Comparison of ENCODE assay signal across 1 cellular context in the genomic region with DNA sequence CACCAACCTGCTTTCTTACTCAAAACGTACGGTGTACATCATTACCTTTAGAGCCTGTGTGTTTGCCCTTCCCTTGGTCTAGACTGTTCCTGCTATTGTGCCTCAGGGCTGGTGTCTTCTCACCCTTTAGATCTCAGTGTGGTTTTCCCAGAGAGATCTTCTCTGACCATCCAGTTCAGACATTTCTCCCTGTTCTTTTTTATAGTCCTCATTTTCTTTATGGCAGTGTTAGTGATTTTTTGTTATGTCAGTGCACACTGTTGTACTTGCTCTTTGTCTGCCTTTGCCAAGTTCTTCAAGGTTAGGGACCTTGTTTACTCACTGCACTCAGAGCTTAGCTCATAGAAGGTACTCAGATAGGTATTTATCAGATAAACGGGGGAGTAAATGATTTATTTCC.
A peak's percentile ranks its signal among the peaks of the same experiment; 100 is the strongest.
TF ChIP-seq lines count a peak whose summit lies in the region.

No MANE protein-coding gene starts in this region.

TF ChIP-seq in HepG2, 621 proteins besides CTCF, POLR2A, EP300 and RAD21 (continued from another document and continues in another):
- TF ChIP-seq MYNN (CRISPR knock-in tag; IDR thresholded peaks at IDR 0.05; ENCODE audit: low read depth) (no peak), TEAD3 (CRISPR knock-in tag; optimal IDR thresholded peaks at IDR 0.05; ENCODE audit: borderline replicate concordance) (no peak), ZNF572 (CRISPR knock-in tag; IDR thresholded peaks at IDR 0.05) (no peak), HNRNPUL1 (IDR thresholded peaks at IDR 0.05; ENCODE audit: low read depth, low read length) (no peak), ESRRA (CRISPR knock-in tag; IDR thresholded peaks at IDR 0.05; ENCODE audit: low read depth) (no peak), BHLHE40 (IDR thresholded peaks at IDR 0.05; ENCODE audit: low read length) (no peak), SRY (CRISPR knock-in tag; IDR thresholded peaks at IDR 0.05) (no peak), ZFX (CRISPR knock-in tag; IDR thresholded peaks at IDR 0.05; ENCODE audit: low read depth) (no peak), SAP130 (CRISPR knock-in tag; IDR thresholded peaks at IDR 0.05; ENCODE audit: low read depth) (peak; percentile 36; the same call in 1 of the 2 replicates), ZKSCAN1 (IDR thresholded peaks at IDR 0.05; ENCODE audit: low read length) (no peak), ZNF678 (CRISPR knock-in tag; IDR thresholded peaks at IDR 0.05) (no peak), GABPB1 (CRISPR knock-in tag; IDR thresholded peaks at IDR 0.05) (no peak), IRX3 (CRISPR knock-in tag; IDR thresholded peaks at IDR 0.05; ENCODE audit: borderline replicate concordance, low read depth) (no peak), NFIC (IDR thresholded peaks at IDR 0.05; ENCODE audit: low read length) (0 out of 2 replicates have a peak, but pooled peaks have one; percentile 24), ZNF350 (CRISPR knock-in tag; IDR thresholded peaks at IDR 0.05; ENCODE audit: borderline replicate concordance, low read depth) (no peak), CHD4 (IDR thresholded peaks at IDR 0.05; ENCODE audit: borderline replicate concordance, low read length) (no peak), PPARG (CRISPR knock-in tag; conservative IDR thresholded peaks at IDR 0.05) (no peak), TOE1 (CRISPR knock-in tag; IDR thresholded peaks at IDR 0.05) (no peak), BRCA1 (CRISPR knock-in tag; IDR thresholded peaks at IDR 0.05) (no peak), U2AF1 (optimal IDR thresholded peaks at IDR 0.05; ENCODE audit: low read depth, low read length) (no peak), ZNF124 (CRISPR knock-in tag; IDR thresholded peaks at IDR 0.05) (no peak), ZNF777 (CRISPR knock-in tag; IDR thresholded peaks at IDR 0.05) (no peak), ZNF879 (CRISPR knock-in tag; IDR thresholded peaks at IDR 0.05) (no peak), SMC3 (IDR thresholded peaks at IDR 0.05; ENCODE audit: low read length) (no peak), CEBPB (IDR thresholded peaks at IDR 0.05; ENCODE audit: borderline replicate concordance, low read depth, low read length) (no peak)
- TF ChIP-seq, protein P1, sequence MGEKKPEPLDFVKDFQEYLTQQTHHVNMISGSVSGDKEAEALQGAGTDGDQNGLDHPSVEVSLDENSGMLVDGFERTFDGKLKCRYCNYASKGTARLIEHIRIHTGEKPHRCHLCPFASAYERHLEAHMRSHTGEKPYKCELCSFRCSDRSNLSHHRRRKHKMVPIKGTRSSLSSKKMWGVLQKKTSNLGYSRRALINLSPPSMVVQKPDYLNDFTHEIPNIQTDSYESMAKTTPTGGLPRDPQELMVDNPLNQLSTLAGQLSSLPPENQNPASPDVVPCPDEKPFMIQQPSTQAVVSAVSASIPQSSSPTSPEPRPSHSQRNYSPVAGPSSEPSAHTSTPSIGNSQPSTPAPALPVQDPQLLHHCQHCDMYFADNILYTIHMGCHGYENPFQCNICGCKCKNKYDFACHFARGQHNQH (CRISPR knock-in tag; IDR thresholded peaks at IDR 0.05), result peak; percentile 57
- TF ChIP-seq, protein P2, sequence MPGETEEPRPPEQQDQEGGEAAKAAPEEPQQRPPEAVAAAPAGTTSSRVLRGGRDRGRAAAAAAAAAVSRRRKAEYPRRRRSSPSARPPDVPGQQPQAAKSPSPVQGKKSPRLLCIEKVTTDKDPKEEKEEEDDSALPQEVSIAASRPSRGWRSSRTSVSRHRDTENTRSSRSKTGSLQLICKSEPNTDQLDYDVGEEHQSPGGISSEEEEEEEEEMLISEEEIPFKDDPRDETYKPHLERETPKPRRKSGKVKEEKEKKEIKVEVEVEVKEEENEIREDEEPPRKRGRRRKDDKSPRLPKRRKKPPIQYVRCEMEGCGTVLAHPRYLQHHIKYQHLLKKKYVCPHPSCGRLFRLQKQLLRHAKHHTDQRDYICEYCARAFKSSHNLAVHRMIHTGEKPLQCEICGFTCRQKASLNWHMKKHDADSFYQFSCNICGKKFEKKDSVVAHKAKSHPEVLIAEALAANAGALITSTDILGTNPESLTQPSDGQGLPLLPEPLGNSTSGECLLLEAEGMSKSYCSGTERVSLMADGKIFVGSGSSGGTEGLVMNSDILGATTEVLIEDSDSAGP (CRISPR knock-in tag; IDR thresholded peaks at IDR 0.05; ENCODE audit: borderline replicate concordance), result 0 out of 2 replicates have a peak, but pooled peaks have one; percentile 17
- TF ChIP-seq, protein P3, sequence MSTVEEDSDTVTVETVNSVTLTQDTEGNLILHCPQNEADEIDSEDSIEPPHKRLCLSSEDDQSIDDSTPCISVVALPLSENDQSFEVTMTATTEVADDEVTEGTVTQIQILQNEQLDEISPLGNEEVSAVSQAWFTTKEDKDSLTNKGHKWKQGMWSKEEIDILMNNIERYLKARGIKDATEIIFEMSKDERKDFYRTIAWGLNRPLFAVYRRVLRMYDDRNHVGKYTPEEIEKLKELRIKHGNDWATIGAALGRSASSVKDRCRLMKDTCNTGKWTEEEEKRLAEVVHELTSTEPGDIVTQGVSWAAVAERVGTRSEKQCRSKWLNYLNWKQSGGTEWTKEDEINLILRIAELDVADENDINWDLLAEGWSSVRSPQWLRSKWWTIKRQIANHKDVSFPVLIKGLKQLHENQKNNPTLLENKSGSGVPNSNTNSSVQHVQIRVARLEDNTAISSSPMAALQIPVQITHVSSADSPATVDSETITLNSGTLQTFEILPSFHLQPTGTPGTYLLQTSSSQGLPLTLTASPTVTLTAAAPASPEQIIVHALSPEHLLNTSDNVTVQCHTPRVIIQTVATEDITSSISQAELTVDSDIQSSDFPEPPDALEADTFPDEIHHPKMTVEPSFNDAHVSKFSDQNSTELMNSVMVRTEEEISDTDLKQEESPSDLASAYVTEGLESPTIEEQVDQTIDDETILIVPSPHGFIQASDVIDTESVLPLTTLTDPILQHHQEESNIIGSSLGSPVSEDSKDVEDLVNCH (CRISPR knock-in tag; IDR thresholded peaks at IDR 0.05), result no peak
- TF ChIP-seq, protein P4, sequence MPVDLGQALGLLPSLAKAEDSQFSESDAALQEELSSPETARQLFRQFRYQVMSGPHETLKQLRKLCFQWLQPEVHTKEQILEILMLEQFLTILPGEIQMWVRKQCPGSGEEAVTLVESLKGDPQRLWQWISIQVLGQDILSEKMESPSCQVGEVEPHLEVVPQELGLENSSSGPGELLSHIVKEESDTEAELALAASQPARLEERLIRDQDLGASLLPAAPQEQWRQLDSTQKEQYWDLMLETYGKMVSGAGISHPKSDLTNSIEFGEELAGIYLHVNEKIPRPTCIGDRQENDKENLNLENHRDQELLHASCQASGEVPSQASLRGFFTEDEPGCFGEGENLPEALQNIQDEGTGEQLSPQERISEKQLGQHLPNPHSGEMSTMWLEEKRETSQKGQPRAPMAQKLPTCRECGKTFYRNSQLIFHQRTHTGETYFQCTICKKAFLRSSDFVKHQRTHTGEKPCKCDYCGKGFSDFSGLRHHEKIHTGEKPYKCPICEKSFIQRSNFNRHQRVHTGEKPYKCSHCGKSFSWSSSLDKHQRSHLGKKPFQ (CRISPR knock-in tag; IDR thresholded peaks at IDR 0.05; ENCODE audit: insufficient replicate concordance), result no peak
- TF ChIP-seq, protein P5, sequence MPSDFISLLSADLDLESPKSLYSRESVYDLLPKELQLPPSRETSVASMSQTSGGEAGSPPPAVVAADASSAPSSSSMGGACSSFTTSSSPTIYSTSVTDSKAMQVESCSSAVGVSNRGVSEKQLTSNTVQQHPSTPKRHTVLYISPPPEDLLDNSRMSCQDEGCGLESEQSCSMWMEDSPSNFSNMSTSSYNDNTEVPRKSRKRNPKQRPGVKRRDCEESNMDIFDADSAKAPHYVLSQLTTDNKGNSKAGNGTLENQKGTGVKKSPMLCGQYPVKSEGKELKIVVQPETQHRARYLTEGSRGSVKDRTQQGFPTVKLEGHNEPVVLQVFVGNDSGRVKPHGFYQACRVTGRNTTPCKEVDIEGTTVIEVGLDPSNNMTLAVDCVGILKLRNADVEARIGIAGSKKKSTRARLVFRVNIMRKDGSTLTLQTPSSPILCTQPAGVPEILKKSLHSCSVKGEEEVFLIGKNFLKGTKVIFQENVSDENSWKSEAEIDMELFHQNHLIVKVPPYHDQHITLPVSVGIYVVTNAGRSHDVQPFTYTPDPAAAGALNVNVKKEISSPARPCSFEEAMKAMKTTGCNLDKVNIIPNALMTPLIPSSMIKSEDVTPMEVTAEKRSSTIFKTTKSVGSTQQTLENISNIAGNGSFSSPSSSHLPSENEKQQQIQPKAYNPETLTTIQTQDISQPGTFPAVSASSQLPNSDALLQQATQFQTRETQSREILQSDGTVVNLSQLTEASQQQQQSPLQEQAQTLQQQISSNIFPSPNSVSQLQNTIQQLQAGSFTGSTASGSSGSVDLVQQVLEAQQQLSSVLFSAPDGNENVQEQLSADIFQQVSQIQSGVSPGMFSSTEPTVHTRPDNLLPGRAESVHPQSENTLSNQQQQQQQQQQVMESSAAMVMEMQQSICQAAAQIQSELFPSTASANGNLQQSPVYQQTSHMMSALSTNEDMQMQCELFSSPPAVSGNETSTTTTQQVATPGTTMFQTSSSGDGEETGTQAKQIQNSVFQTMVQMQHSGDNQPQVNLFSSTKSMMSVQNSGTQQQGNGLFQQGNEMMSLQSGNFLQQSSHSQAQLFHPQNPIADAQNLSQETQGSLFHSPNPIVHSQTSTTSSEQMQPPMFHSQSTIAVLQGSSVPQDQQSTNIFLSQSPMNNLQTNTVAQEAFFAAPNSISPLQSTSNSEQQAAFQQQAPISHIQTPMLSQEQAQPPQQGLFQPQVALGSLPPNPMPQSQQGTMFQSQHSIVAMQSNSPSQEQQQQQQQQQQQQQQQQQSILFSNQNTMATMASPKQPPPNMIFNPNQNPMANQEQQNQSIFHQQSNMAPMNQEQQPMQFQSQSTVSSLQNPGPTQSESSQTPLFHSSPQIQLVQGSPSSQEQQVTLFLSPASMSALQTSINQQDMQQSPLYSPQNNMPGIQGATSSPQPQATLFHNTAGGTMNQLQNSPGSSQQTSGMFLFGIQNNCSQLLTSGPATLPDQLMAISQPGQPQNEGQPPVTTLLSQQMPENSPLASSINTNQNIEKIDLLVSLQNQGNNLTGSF (CRISPR knock-in tag; IDR thresholded peaks at IDR 0.05), result no peak
- TF ChIP-seq, protein P6, sequence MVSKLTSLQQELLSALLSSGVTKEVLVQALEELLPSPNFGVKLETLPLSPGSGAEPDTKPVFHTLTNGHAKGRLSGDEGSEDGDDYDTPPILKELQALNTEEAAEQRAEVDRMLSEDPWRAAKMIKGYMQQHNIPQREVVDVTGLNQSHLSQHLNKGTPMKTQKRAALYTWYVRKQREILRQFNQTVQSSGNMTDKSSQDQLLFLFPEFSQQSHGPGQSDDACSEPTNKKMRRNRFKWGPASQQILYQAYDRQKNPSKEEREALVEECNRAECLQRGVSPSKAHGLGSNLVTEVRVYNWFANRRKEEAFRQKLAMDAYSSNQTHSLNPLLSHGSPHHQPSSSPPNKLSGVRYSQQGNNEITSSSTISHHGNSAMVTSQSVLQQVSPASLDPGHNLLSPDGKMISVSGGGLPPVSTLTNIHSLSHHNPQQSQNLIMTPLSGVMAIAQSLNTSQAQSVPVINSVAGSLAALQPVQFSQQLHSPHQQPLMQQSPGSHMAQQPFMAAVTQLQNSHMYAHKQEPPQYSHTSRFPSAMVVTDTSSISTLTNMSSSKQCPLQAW (CRISPR knock-in tag; IDR thresholded peaks at IDR 0.05), result no peak
- TF ChIP-seq, protein P7, sequence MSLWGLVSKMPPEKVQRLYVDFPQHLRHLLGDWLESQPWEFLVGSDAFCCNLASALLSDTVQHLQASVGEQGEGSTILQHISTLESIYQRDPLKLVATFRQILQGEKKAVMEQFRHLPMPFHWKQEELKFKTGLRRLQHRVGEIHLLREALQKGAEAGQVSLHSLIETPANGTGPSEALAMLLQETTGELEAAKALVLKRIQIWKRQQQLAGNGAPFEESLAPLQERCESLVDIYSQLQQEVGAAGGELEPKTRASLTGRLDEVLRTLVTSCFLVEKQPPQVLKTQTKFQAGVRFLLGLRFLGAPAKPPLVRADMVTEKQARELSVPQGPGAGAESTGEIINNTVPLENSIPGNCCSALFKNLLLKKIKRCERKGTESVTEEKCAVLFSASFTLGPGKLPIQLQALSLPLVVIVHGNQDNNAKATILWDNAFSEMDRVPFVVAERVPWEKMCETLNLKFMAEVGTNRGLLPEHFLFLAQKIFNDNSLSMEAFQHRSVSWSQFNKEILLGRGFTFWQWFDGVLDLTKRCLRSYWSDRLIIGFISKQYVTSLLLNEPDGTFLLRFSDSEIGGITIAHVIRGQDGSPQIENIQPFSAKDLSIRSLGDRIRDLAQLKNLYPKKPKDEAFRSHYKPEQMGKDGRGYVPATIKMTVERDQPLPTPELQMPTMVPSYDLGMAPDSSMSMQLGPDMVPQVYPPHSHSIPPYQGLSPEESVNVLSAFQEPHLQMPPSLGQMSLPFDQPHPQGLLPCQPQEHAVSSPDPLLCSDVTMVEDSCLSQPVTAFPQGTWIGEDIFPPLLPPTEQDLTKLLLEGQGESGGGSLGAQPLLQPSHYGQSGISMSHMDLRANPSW (CRISPR knock-in tag; IDR thresholded peaks at IDR 0.05; ENCODE audit: borderline replicate concordance), result no peak
- TF ChIP-seq, protein P8, sequence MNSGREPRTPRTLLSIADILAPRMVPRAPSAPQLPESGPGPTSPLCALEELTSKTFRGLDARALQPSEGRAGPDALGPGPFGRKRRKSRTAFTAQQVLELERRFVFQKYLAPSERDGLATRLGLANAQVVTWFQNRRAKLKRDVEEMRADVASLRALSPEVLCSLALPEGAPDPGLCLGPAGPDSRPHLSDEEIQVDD (CRISPR knock-in tag; IDR thresholded peaks at IDR 0.05; ENCODE audit: borderline replicate concordance), result no peak
- TF ChIP-seq, protein P9, sequence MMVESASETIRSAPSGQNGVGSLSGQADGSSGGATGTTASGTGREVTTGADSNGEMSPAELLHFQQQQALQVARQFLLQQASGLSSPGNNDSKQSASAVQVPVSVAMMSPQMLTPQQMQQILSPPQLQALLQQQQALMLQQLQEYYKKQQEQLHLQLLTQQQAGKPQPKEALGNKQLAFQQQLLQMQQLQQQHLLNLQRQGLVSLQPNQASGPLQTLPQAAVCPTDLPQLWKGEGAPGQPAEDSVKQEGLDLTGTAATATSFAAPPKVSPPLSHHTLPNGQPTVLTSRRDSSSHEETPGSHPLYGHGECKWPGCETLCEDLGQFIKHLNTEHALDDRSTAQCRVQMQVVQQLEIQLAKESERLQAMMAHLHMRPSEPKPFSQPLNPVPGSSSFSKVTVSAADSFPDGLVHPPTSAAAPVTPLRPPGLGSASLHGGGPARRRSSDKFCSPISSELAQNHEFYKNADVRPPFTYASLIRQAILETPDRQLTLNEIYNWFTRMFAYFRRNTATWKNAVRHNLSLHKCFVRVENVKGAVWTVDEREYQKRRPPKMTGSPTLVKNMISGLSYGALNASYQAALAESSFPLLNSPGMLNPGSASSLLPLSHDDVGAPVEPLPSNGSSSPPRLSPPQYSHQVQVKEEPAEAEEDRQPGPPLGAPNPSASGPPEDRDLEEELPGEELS (CRISPR knock-in tag; IDR thresholded peaks at IDR 0.05), result peak; percentile 53; the same call in 1 of the 2 replicates
- TF ChIP-seq, protein P10, sequence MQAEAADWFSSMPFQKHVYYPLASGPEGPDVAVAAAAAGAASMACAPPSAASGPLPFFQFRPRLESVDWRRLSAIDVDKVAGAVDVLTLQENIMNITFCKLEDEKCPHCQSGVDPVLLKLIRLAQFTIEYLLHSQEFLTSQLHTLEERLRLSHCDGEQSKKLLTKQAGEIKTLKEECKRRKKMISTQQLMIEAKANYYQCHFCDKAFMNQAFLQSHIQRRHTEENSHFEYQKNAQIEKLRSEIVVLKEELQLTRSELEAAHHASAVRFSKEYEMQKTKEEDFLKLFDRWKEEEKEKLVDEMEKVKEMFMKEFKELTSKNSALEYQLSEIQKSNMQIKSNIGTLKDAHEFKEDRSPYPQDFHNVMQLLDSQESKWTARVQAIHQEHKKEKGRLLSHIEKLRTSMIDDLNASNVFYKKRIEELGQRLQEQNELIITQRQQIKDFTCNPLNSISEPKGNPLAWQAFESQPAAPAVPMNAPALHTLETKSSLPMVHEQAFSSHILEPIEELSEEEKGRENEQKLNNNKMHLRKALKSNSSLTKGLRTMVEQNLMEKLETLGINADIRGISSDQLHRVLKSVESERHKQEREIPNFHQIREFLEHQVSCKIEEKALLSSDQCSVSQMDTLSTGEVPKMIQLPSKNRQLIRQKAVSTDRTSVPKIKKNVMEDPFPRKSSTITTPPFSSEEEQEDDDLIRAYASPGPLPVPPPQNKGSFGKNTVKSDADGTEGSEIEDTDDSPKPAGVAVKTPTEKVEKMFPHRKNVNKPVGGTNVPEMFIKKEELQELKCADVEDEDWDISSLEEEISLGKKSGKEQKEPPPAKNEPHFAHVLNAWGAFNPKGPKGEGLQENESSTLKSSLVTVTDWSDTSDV (CRISPR knock-in tag; IDR thresholded peaks at IDR 0.05), result no peak
